In the genomic region with DNA sequence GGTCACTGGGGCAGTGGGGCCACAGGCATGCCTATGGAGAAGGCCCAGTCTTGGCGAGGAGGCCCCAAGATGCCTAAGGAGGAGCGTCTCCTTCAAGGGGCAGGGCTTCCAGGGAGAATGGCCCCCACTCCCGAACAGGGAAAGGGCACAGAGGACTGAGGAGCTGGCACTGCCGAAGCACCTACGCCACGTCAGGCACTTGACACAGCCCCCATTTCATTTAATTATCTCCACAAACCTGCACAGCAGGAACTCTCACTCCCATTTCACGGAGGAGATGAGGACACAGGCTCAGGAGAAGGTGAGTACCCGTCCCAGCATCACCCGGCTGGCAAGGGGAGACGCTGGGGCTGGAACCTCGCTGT, we compare ENCODE assay signal across 8 cellular contexts. TPM values are rescaled to one million over a fixed set of nuclear protein-coding genes. Genes with fewer than 3 reads are reported as not detected.
DNase-seq lines count a peak whose midpoint lies in the region; ATAC-seq and TF ChIP-seq lines count a peak whose summit lies in the region.

No MANE protein-coding gene starts in this region.

- peaks cover 16% of the 10 kb centered on the region for H3K27me3 ChIP-seq in CD4-positive, CD25-positive, alpha-beta regulatory T cell (ENCODE audit: control insufficient read depth, insufficient read depth, low read length)
- H3K27me3 ChIP-seq in KMS-11 (ENCODE audit: insufficient read depth, low read depth) (peaks cover 20% of the 10 kb centered on the region), ectodermal cell (ENCODE audit: control insufficient read depth, insufficient read depth, low read length, poor library complexity, severe bottlenecking) (peaks cover 32% of the 10 kb centered on the region), neural cell (ENCODE audit: insufficient read depth, low read depth, low read length) (no peaks in the 10 kb centered on the region)

- H3K27me3 Mint-ChIP-seq in CD4-positive, CD25-positive, alpha-beta regulatory T cell, result peaks cover 39% of the 10 kb centered on the region

- H3K4me1 Mint-ChIP-seq in CD4-positive, CD25-positive, alpha-beta regulatory T cell, result peaks cover 0 to 17% (median 10%) of the 10 kb centered on the region in 4 donors

- H3K9me3 Mint-ChIP-seq in CD4-positive, CD25-positive, alpha-beta regulatory T cell, result no peaks in the 10 kb centered on the region

- H3K36me3 ChIP-seq in CD4-positive, CD25-positive, alpha-beta regulatory T cell (ENCODE audit: control insufficient read depth, insufficient read depth, low read length), result no peaks in the 10 kb centered on the region
- no peaks in the 10 kb centered on the region for H3K36me3 ChIP-seq in KMS-11 (ENCODE audit: insufficient read depth)
- no peaks in the 10 kb centered on the region for H3K36me3 ChIP-seq in ectodermal cell (ENCODE audit: control insufficient read depth, insufficient read depth, low read length)
- no peaks in the 10 kb centered on the region for H3K36me3 ChIP-seq in neural cell (ENCODE audit: insufficient read depth, low read length)

- H3K36me3 Mint-ChIP-seq in CD4-positive, CD25-positive, alpha-beta regulatory T cell, result no peaks in the 10 kb centered on the region

- no peak for TF ChIP-seq EP300 in neural cell (conservative IDR thresholded peaks at IDR 0.05; ENCODE audit: poor library complexity, severe bottlenecking)

- no peak for DNase-seq in CD4-positive, CD25-positive, alpha-beta regulatory T cell
- DNase-seq in NCI-H2081 (lab: John Stamatoyannopoulos, UW) (no peak), globus pallidus (ENCODE audit: low spot score) (no peak)

- WGBS in ectodermal cell, 2 experiments, result 68 to 73% methylated on average over 11 of the region's 11 CpGs

- ATAC-seq in CD4-positive, CD25-positive, alpha-beta regulatory T cell (ENCODE audit: low read depth in 2 of 2), result no peak
- ATAC-seq in HG03039 (IDR thresholded peaks at IDR 0.05; ENCODE audit: unreplicated experiment), result no peak
- no peak for ATAC-seq in HG02588 (IDR thresholded peaks at IDR 0.05; ENCODE audit: unreplicated experiment)

- H3K27ac ChIP-seq in CD4-positive, CD25-positive, alpha-beta regulatory T cell (ENCODE audit: insufficient read depth, low read length, poor library complexity, severe bottlenecking), result no peak overlapping the region
- H3K27ac ChIP-seq in KMS-11 (no peak overlapping the region), ectodermal cell (ENCODE audit: insufficient read depth, low read depth, low read length, poor library complexity, severe bottlenecking) (no peak overlapping the region), neural cell (ENCODE audit: low read length) (peak overlapping the region; percentile 26)

- no peaks in the 10 kb centered on the region for H3K9me3 ChIP-seq in CD4-positive, CD25-positive, alpha-beta regulatory T cell (ENCODE audit: control insufficient read depth in 2 of 2, low read length in 2 of 2)
- H3K9me3 ChIP-seq in ectodermal cell (ENCODE audit: control insufficient read depth, low read length), result no peaks in the 10 kb centered on the region
- H3K9me3 ChIP-seq in neural cell (ENCODE audit: low read length), result no peaks in the 10 kb centered on the region

- TF ChIP-seq CTCF in KMS-11 (conservative IDR thresholded peaks at IDR 0.05; ENCODE audit: low read depth, low read length) (no peak), neural cell (IDR thresholded peaks at IDR 0.05; ENCODE audit: poor library complexity, severe bottlenecking) (no peak)

- H3K4me2 ChIP-seq in KMS-11 (peak overlapping the region; percentile 98), neural cell (ENCODE audit: low read length) (peak overlapping the region; percentile 52)

- H3K27ac Mint-ChIP-seq in CD4-positive, CD25-positive, alpha-beta regulatory T cell, result no peak overlapping the region

- peak overlapping the region; percentile 35; the same call in 1 of the 2 replicates for H3K9ac ChIP-seq in KMS-11
- peak overlapping the region; percentile 50 for H3K9ac ChIP-seq in neural cell (ENCODE audit: low read length)

- peak overlapping the region; percentile 94 for H2AFZ ChIP-seq in KMS-11 (ENCODE audit: low read depth)
- H2AFZ ChIP-seq in neural cell (ENCODE audit: low read depth, low read length), result peak overlapping the region; percentile 7

- H3K79me2 ChIP-seq in KMS-11 (ENCODE audit: insufficient read depth, low read depth) (no peaks in the 10 kb centered on the region), neural cell (replicated peaks; ENCODE audit: insufficient read depth, low read length) (no peaks in the 10 kb centered on the region)

- peak overlapping the region; percentile 26 for H3K4me3 ChIP-seq in CD4-positive, CD25-positive, alpha-beta regulatory T cell (ENCODE audit: low read depth, low read length)
- no peak overlapping the region for H3K4me3 ChIP-seq in KMS-11 (IDR thresholded peaks at IDR 0.05; ENCODE audit: insufficient read depth, low read depth, low read length)
- H3K4me3 ChIP-seq in ectodermal cell (ENCODE audit: insufficient read depth, low read depth, low read length), result peak overlapping the region; percentile 53
- peak overlapping the region; percentile 55 for H3K4me3 ChIP-seq in neural cell (ENCODE audit: low read length)

- H3K9me2 ChIP-seq in neural cell (ENCODE audit: insufficient read depth, low read length), result no peaks in the 10 kb centered on the region

- H4K20me1 ChIP-seq in KMS-11 (ENCODE audit: insufficient read depth) (no peaks in the 10 kb centered on the region), neural cell (ENCODE audit: insufficient read depth) (no peaks in the 10 kb centered on the region)

- H3F3A ChIP-seq in neural cell (ENCODE audit: insufficient read depth, low read length, poor library complexity, severe bottlenecking), result no peaks in the 10 kb centered on the region

- H3K4me3 Mint-ChIP-seq in CD4-positive, CD25-positive, alpha-beta regulatory T cell, result peak overlapping the region; percentile 40 to 57 (median 48)

- TF ChIP-seq RAD21 in neural cell (conservative IDR thresholded peaks at IDR 0.05), result no peak

- H3K4me1 ChIP-seq in CD4-positive, CD25-positive, alpha-beta regulatory T cell (ENCODE audit: control insufficient read depth, insufficient read depth, low read length, poor library complexity, severe bottlenecking), result peaks cover 19% of the 10 kb centered on the region
- H3K4me1 ChIP-seq in KMS-11 (ENCODE audit: low read depth, poor library complexity, severe bottlenecking) (peaks cover 8% of the 10 kb centered on the region), ectodermal cell (ENCODE audit: control insufficient read depth, insufficient read depth, low read length) (peaks cover 33% of the 10 kb centered on the region)

TF ChIP-seq in neural cell, 6 proteins besides CTCF, POLR2A, EP300 and RAD21:
- TF ChIP-seq MXI1 (conservative IDR thresholded peaks at IDR 0.05; ENCODE audit: poor library complexity, severe bottlenecking) (no peak), POLR2AphosphoS5 (IDR thresholded peaks at IDR 0.05) (no peak), EZH2 (IDR thresholded peaks at IDR 0.05; ENCODE audit: borderline replicate concordance, insufficient read depth, low read length, poor library complexity, severe bottlenecking) (no peak), TAF1 (IDR thresholded peaks at IDR 0.05; ENCODE audit: low read depth) (no peak), SMC3 (conservative IDR thresholded peaks at IDR 0.05; ENCODE audit: poor library complexity) (no peak)
- TF ChIP-seq, protein P1, sequence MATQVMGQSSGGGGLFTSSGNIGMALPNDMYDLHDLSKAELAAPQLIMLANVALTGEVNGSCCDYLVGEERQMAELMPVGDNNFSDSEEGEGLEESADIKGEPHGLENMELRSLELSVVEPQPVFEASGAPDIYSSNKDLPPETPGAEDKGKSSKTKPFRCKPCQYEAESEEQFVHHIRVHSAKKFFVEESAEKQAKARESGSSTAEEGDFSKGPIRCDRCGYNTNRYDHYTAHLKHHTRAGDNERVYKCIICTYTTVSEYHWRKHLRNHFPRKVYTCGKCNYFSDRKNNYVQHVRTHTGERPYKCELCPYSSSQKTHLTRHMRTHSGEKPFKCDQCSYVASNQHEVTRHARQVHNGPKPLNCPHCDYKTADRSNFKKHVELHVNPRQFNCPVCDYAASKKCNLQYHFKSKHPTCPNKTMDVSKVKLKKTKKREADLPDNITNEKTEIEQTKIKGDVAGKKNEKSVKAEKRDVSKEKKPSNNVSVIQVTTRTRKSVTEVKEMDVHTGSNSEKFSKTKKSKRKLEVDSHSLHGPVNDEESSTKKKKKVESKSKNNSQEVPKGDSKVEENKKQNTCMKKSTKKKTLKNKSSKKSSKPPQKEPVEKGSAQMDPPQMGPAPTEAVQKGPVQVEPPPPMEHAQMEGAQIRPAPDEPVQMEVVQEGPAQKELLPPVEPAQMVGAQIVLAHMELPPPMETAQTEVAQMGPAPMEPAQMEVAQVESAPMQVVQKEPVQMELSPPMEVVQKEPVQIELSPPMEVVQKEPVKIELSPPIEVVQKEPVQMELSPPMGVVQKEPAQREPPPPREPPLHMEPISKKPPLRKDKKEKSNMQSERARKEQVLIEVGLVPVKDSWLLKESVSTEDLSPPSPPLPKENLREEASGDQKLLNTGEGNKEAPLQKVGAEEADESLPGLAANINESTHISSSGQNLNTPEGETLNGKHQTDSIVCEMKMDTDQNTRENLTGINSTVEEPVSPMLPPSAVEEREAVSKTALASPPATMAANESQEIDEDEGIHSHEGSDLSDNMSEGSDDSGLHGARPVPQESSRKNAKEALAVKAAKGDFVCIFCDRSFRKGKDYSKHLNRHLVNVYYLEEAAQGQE (IDR thresholded peaks at IDR 0.05; ENCODE audit: borderline replicate concordance), result no peak

RNA-seq across cellular contexts. Expression of a gene that starts 26.0 kb away (rescaled TPM):
- 19.0 TPM for total RNA-seq in CD4-positive, CD25-positive, alpha-beta regulatory T cell
- polyA plus RNA-seq in CD4-positive, CD25-positive, alpha-beta regulatory T cell, result 1 to 10 TPM in 2 of 4 donors, under 1 TPM in 2; 0.38 to 1.1 (median 0.84) TPM
- polyA plus RNA-seq in ectodermal cell (2013, experiment 1 of 4), result 123 TPM
- polyA plus RNA-seq in ectodermal cell (2013, experiment 2 of 4), result 99.3 TPM
- polyA plus RNA-seq in ectodermal cell (2013, experiment 3 of 4), result 62.4 TPM
- polyA plus RNA-seq in ectodermal cell (2013, experiment 4 of 4), result 48.8 TPM
- 8.9 and 15.6 TPM in 2 replicates for polyA plus RNA-seq in neural cell
- 6.6 and 7.3 TPM in 2 replicates for polyA minus RNA-seq in neural cell

RNA-seq across cellular contexts. Expression of a gene that starts 51.8 kb away (rescaled TPM):
- total RNA-seq in CD4-positive, CD25-positive, alpha-beta regulatory T cell, result 170 TPM
- 10 to 100 TPM; 25.9 to 44.3 (median 32.5) TPM for polyA plus RNA-seq in CD4-positive, CD25-positive, alpha-beta regulatory T cell
- polyA plus RNA-seq in ectodermal cell (2013, experiment 1 of 4), result 126 TPM
- 127 TPM for polyA plus RNA-seq in ectodermal cell (2013, experiment 2 of 4)
- 95.1 TPM for polyA plus RNA-seq in ectodermal cell (2013, experiment 3 of 4)
- 106 TPM for polyA plus RNA-seq in ectodermal cell (2013, experiment 4 of 4)
- polyA plus RNA-seq in neural cell, result 56.9 and 62.1 TPM in 2 replicates
- polyA minus RNA-seq in neural cell, result 83.9 and 84.7 TPM in 2 replicates

RNA-seq across cellular contexts. Expression of a gene that starts 52.4 kb away (rescaled TPM):
- not detected for total RNA-seq in CD4-positive, CD25-positive, alpha-beta regulatory T cell
- polyA plus RNA-seq in CD4-positive, CD25-positive, alpha-beta regulatory T cell, result under 1 TPM in 2 of 4 donors, not detected in 2; 0.21 to 0.52 TPM
- polyA plus RNA-seq in ectodermal cell (2013, experiment 1 of 4), result 82.5 TPM
- 87.1 TPM for polyA plus RNA-seq in ectodermal cell (2013, experiment 2 of 4)
- polyA plus RNA-seq in ectodermal cell (2013, experiment 3 of 4), result 72.6 TPM
- 70.1 TPM for polyA plus RNA-seq in ectodermal cell (2013, experiment 4 of 4)
- polyA plus RNA-seq in neural cell, result 146 and 177 TPM in 2 replicates
- polyA minus RNA-seq in neural cell, result 97.0 and 110 TPM in 2 replicates

Comparison
In these comparisons a context has a peak if more than half of its experiments do, and no peak if none do; other contexts are left out.
1. RNA of a gene that starts 52.4 kb away (polyA plus RNA-seq): 146 to 177 TPM in neural cell; 0.21 to 0.52 TPM in CD4-positive, CD25-positive, alpha-beta regulatory T cell; every median in the first group is over 10 times any median in the second.